In genomic region chr10:118594392-118595063, GRCh38 we compare ENCODE assay signal across 8 cellular contexts. TPM values are rescaled to one million over a fixed set of nuclear protein-coding genes. Genes with fewer than 3 reads are reported as not detected.
A peak's percentile ranks its signal among the peaks of the same experiment; 100 is the strongest.
DNase-seq lines count a peak whose midpoint lies in the region; ATAC-seq, FAIRE-seq and TF ChIP-seq lines count a peak whose summit lies in the region.

No MANE protein-coding gene starts in this region.

- no peak overlapping the region for H3K27ac ChIP-seq in endothelial cell of umbilical vein (ENCODE audit: insufficient read depth, low read depth, low read length)

- H3K27me3 Mint-ChIP-seq in activated CD4-positive, alpha-beta T cell treated with anti-CD3 and anti-CD28 coated beads for 36 hours: peaks cover 52% of the 10 kb centered on the region
- H3K27me3 Mint-ChIP-seq in natural killer cell (ENCODE audit: low read depth in 2 of 2): peaks cover 66 to 74% of the 10 kb centered on the region in 2 donors

- DNase-seq in GM10248 (ENCODE audit: extremely low spot score): peak; percentile 39
- DNase-seq in activated CD4-positive, alpha-beta T cell treated with anti-CD3 and anti-CD28 coated beads for 36 hours: peak; percentile 66
- DNase-seq in endothelial cell of umbilical vein (ENCODE audit: low read depth, low spot score): peak; percentile 35
- no peak for DNase-seq in natural killer cell
- DNase-seq in COLO829 (ENCODE audit: low spot score): no peak
- DNase-seq in NOMO-1 treated with DMSO at 0.1 percent for 48 hours (lab: John Stamatoyannopoulos, UW; ENCODE audit: unreplicated experiment): no peak
- DNase-seq in SHP77 (lab: John Stamatoyannopoulos, UW): no peak
- no peak for DNase-seq in DMS153 treated with DMSO at 0.1 percent for 48 hours (lab: John Stamatoyannopoulos, UW; ENCODE audit: unreplicated experiment)

- POLR2A ChIA-PET in GM10248 (lab: Yijun Ruan, JAX) (no interaction called here), endothelial cell of umbilical vein (lab: Charles Lee) (no interaction called here)
- POLR2A ChIA-PET in activated CD4-positive, alpha-beta T cell treated with anti-CD3 and anti-CD28 coated beads for 36 hours (lab: Charles Lee): no interaction called here

- no peak overlapping the region for H3K4me2 ChIP-seq in endothelial cell of umbilical vein (ENCODE audit: insufficient read depth, low read length)

- intact Hi-C loops in activated CD4-positive, alpha-beta T cell treated with anti-CD3 and anti-CD28 coated beads for 36 hours (cut with DNase I, micrococcal nuclease): no loop called here
- intact Hi-C loops in endothelial cell of umbilical vein (cut with micrococcal nuclease): loop anchor here (1.0 kb wide), 1 partner anchor 127 kb away; no protein-coding TSS in a partner anchor
- intact Hi-C loops in natural killer cell (cut with micrococcal nuclease): no loop called here

- H3K36me3 ChIP-seq in endothelial cell of umbilical vein (ENCODE audit: control insufficient read depth in 2 of 2, extremely low read depth in 1 of 2, insufficient read depth in 2 of 2, low read length in 2 of 2): no peaks in the 10 kb centered on the region

- no peaks in the 10 kb centered on the region for H3K4me1 ChIP-seq in endothelial cell of umbilical vein (ENCODE audit: control insufficient read depth, extremely low read depth, insufficient read depth, low read length)

- H4K20me1 ChIP-seq in endothelial cell of umbilical vein (replicated peaks; ENCODE audit: control insufficient read depth, extremely low read depth, insufficient read depth, low read length): no peaks in the 10 kb centered on the region

- peaks cover 12% of the 10 kb centered on the region for H3K4me1 Mint-ChIP-seq in activated CD4-positive, alpha-beta T cell treated with anti-CD3 and anti-CD28 coated beads for 36 hours
- H3K4me1 Mint-ChIP-seq in natural killer cell: peaks cover 12 to 25% of the 10 kb centered on the region in 2 donors

- TF ChIP-seq CTCF in GM10248 (IDR thresholded peaks at IDR 0.05; ENCODE audit: control extremely low read depth, extremely low read depth, low read depth, missing control alignments) (peak; percentile 15), endothelial cell of umbilical vein (IDR thresholded peaks at IDR 0.05; ENCODE audit: extremely low read depth in 1 of 2, insufficient read depth in 1 of 2, low read depth in 1 of 2, low read length in 2 of 2) (peak; percentile 22 to 48), natural killer cell (IDR thresholded peaks at IDR 0.05) (no peak)

- FAIRE-seq in endothelial cell of umbilical vein (lab: Jason Lieb, UNC): peak; percentile 28

- no peak overlapping the region for H3K4me3 Mint-ChIP-seq in activated CD4-positive, alpha-beta T cell treated with anti-CD3 and anti-CD28 coated beads for 36 hours
- H3K4me3 Mint-ChIP-seq in natural killer cell: no peak overlapping the region

- H3K36me3 Mint-ChIP-seq in activated CD4-positive, alpha-beta T cell treated with anti-CD3 and anti-CD28 coated beads for 36 hours (ENCODE audit: low read depth): peaks cover 2% of the 10 kb centered on the region
- H3K36me3 Mint-ChIP-seq in natural killer cell: peaks cover 8% of the 10 kb centered on the region

- TF ChIP-seq POLR2A in endothelial cell of umbilical vein (IDR thresholded peaks at IDR 0.05; ENCODE audit: low read depth, low read length): no peak

- CTCF ChIA-PET in GM10248 (lab: Yijun Ruan, JAX) (interaction anchor here (1.1 to 1.3 kb wide), 2 partner anchors 10 to 19 kb away, joined by 3 read pairs; no protein-coding TSS in a partner anchor), endothelial cell of umbilical vein (lab: Charles Lee) (interaction anchor here (0.6 to 1.7 kb wide), 8 partner anchors 9 to 1099 kb away, joined by 3 to 20 read pairs (median 4); no protein-coding TSS in a partner anchor)
- CTCF ChIA-PET in activated CD4-positive, alpha-beta T cell treated with anti-CD3 and anti-CD28 coated beads for 36 hours (lab: Charles Lee): interaction anchor here (0.6 to 1.1 kb wide), 5 partner anchors 58 to 127 kb away, joined by 3 to 7 read pairs (median 3); no protein-coding TSS in a partner anchor

- dilution Hi-C loops in endothelial cell of umbilical vein (cut with MboI; ENCODE audit: extremely low pct_ligation_motif_present, low sequenced_read_pairs): no loop called here

- no peak overlapping the region for H2AFZ ChIP-seq in endothelial cell of umbilical vein (ENCODE audit: low read depth, low read length)

- H3K9me1 ChIP-seq in endothelial cell of umbilical vein (replicated peaks; ENCODE audit: control insufficient read depth, extremely low read depth, insufficient read depth, low read length): no peaks in the 10 kb centered on the region

- peaks cover 6 to 16% of the 10 kb centered on the region in 2 experiments for H3K27me3 ChIP-seq in endothelial cell of umbilical vein (ENCODE audit: control insufficient read depth in 2 of 2, insufficient read depth in 2 of 2, low read length in 2 of 2)

- no peak overlapping the region for H3K27ac Mint-ChIP-seq in activated CD4-positive, alpha-beta T cell treated with anti-CD3 and anti-CD28 coated beads for 36 hours
- H3K27ac Mint-ChIP-seq in natural killer cell: no peak overlapping the region

- no TSS peak for BruUV-seq in endothelial cell of umbilical vein (replicated peaks; lab: Mats Ljungman, UMichigan)

- no peak overlapping the region for H3K9ac ChIP-seq in endothelial cell of umbilical vein (replicated peaks; ENCODE audit: extremely low read depth, insufficient read depth, low read length)

- H3K4me3 ChIP-seq in endothelial cell of umbilical vein (replicated peaks in 1 of 3; ENCODE audit: insufficient read depth in 1 of 3, low read depth in 1 of 3, low read length in 3 of 3): no peak overlapping the region

- H3K9me3 Mint-ChIP-seq in activated CD4-positive, alpha-beta T cell treated with anti-CD3 and anti-CD28 coated beads for 36 hours (ENCODE audit: low read depth): peaks cover 1% of the 10 kb centered on the region
- H3K9me3 Mint-ChIP-seq in natural killer cell: no peaks in the 10 kb centered on the region

- H3K79me2 ChIP-seq in endothelial cell of umbilical vein (ENCODE audit: control insufficient read depth, insufficient read depth, low read length): no peaks in the 10 kb centered on the region

- no peaks in the 10 kb centered on the region for H3K9me3 ChIP-seq in endothelial cell of umbilical vein (replicated peaks; ENCODE audit: control insufficient read depth, insufficient read depth, low read length)

- ATAC-seq in activated CD4-positive, alpha-beta T cell treated with anti-CD3 and anti-CD28 coated beads for 36 hours: peak; percentile 79
- peak; percentile 47 to 65 (median 57) for ATAC-seq in natural killer cell

TF ChIP-seq in endothelial cell of umbilical vein, 7 proteins besides CTCF, POLR2A, EP300 and RAD21:
- TF ChIP-seq MYC (IDR thresholded peaks at IDR 0.05; ENCODE audit: low read depth, low read length): no peak
- TF ChIP-seq MAX (IDR thresholded peaks at IDR 0.05; ENCODE audit: insufficient read depth, insufficient read length): peak; percentile 71

RNA-seq across cellular contexts. Expression of gene PRLHR, which starts 0.9 kb away (rescaled TPM):
- not detected for total RNA-seq in activated CD4-positive, alpha-beta T cell treated with anti-CD3 and anti-CD28 coated beads for 36 hours
- total RNA-seq in endothelial cell of umbilical vein: not detected in 2 replicates
- not detected in 2 replicates for polyA plus RNA-seq in endothelial cell of umbilical vein
- polyA plus RNA-seq in endothelial cell of umbilical vein (2011; cell fraction: cytosol; rRNA removed): not detected in 2 replicates
- polyA plus RNA-seq in endothelial cell of umbilical vein (2011; cell fraction: nucleus; rRNA removed): not detected in 2 replicates
- polyA plus RNA-seq in endothelial cell of umbilical vein (2012): not detected in 2 replicates
- not detected in 2 replicates for polyA minus RNA-seq in endothelial cell of umbilical vein
- not detected for polyA minus RNA-seq in endothelial cell of umbilical vein (2011; cell fraction: cytosol; rRNA and poly(A)+ RNA removed)
- polyA minus RNA-seq in endothelial cell of umbilical vein (2011; cell fraction: nucleus; rRNA and poly(A)+ RNA removed): not detected in 2 replicates
- total RNA-seq in natural killer cell: not detected

Comparison
In these comparisons a context has a peak if more than half of its experiments do, and no peak if none do; other contexts are left out.
1. DNase-seq: peak in GM10248 (single experiment), activated CD4-positive, alpha-beta T cell treated with anti-CD3 and anti-CD28 coated beads for 36 hours (single experiment) and endothelial cell of umbilical vein (single experiment); none in natural killer cell (single experiment), COLO829 (single experiment), NOMO-1 treated with DMSO at 0.1 percent for 48 hours (single experiment), SHP77 (0 of 2) and DMS153 treated with DMSO at 0.1 percent for 48 hours (single experiment).